Comparison of ENCODE assay signal across 11 cellular contexts in genomic region chr1:201266774-201267173, GRCh38. TPM values are rescaled to one million over a fixed set of nuclear protein-coding genes. Genes with fewer than 3 reads are reported as not detected.
DNase-seq lines count a peak whose midpoint lies in the region; ATAC-seq and TF ChIP-seq lines count a peak whose summit lies in the region.
"Had no signal": no experiment of that assay in that cellular context is flagged by ENCODE, and none has a peak within 500 bp of the region (broad histone marks: within the 10 kb centered on the region; RNA-seq: fewer than 3 reads in every experiment).

No MANE protein-coding gene starts in this region.

- H3K4me3 Mint-ChIP-seq in activated CD4-positive, alpha-beta T cell treated with anti-CD3 and anti-CD28 coated beads, Interleukin-2, amount 10 ng/mL, durations not matched to agents 7 days and 5 days = no peak overlapping the region
- no peak overlapping the region for H3K4me3 Mint-ChIP-seq in stimulated activated naive CD8-positive, alpha-beta T cell treated with anti-CD3 and anti-CD28 coated beads, Interleukin-15, amount 100 ng/mL, for 72 hours

- DNase-seq in activated CD4-positive, alpha-beta T cell treated with anti-CD3 and anti-CD28 coated beads, Interleukin-2, amount 10 ng/mL, durations not matched to agents 7 days and 5 days = peak; percentile 0
- no peak for DNase-seq in activated CD4-positive, alpha-beta T cell treated with anti-CD3 and anti-CD28 coated beads, Interleukin-2, amount 50 U/mL, for 48 hours
- peak; percentile 46 to 52 for DNase-seq in SJSA1 (ENCODE audit: low read depth in 1 of 2, low spot score in 2 of 2)
- peak; percentile 92 for DNase-seq in fibroblast of mammary gland (ENCODE audit: low read depth)
- no peak for DNase-seq in upper lobe of right lung
- no peak for DNase-seq in stimulated activated naive CD8-positive, alpha-beta T cell treated with anti-CD3 and anti-CD28 coated beads, Interleukin-15, amount 100 ng/mL, for 72 hours
- DNase-seq in omental fat pad (ENCODE audit: low spot score) = no peak
- DNase-seq in GM19238 (ENCODE audit: insufficient read length, low spot score) = no peak
- DNase-seq: C1 segment of cervical spinal cord; effector CD4-positive, alpha-beta T cell; NK-92 treated with Interleukin-12 subunit alpha and Interleukin-12 subunit beta, amount 100 ng/mL, for 24 hours had no signal

- H3K4me1 ChIP-seq in SJSA1 (replicated peaks) (peaks cover 28% of the 10 kb centered on the region), upper lobe of right lung (no peaks in the 10 kb centered on the region)

- peak; percentile 47 for ATAC-seq in upper lobe of right lung
- ATAC-seq in stimulated activated naive CD8-positive, alpha-beta T cell treated with anti-CD3 and anti-CD28 coated beads, Interleukin-15, amount 100 ng/mL, for 72 hours = no peak
- ATAC-seq in omental fat pad (ENCODE audit: low FRiP score) = no peak

- H3K9me3 ChIP-seq in SJSA1 (replicated peaks) (no peaks in the 10 kb centered on the region), upper lobe of right lung (no peaks in the 10 kb centered on the region)

- H3K27ac ChIP-seq in SJSA1 (peak overlapping the region; percentile 46), upper lobe of right lung (no peak overlapping the region)

- CTCF ChIA-PET in activated CD4-positive, alpha-beta T cell treated with anti-CD3 and anti-CD28 coated beads, Interleukin-2, amount 10 ng/mL, durations not matched to agents 7 days and 5 days (lab: Charles Lee) = no interaction called here

- TF ChIP-seq CTCF in fibroblast of mammary gland (conservative IDR thresholded peaks at IDR 0.05; ENCODE audit: control insufficient read depth, insufficient read depth, low read depth, low read length) = no peak
- no peak for TF ChIP-seq CTCF in upper lobe of right lung (IDR thresholded peaks at IDR 0.05)
- TF ChIP-seq CTCF in omental fat pad (IDR thresholded peaks at IDR 0.05) = no peak

- no peaks in the 10 kb centered on the region for H3K4me1 Mint-ChIP-seq in activated CD4-positive, alpha-beta T cell treated with anti-CD3 and anti-CD28 coated beads, Interleukin-2, amount 10 ng/mL, durations not matched to agents 7 days and 5 days
- H3K4me1 Mint-ChIP-seq in stimulated activated naive CD8-positive, alpha-beta T cell treated with anti-CD3 and anti-CD28 coated beads, Interleukin-15, amount 100 ng/mL, for 72 hours = no peaks in the 10 kb centered on the region

- POLR2A ChIA-PET in activated CD4-positive, alpha-beta T cell treated with anti-CD3 and anti-CD28 coated beads, Interleukin-2, amount 10 ng/mL, durations not matched to agents 7 days and 5 days (lab: Charles Lee) = no interaction called here

- H3K36me3 ChIP-seq in SJSA1 = no peaks in the 10 kb centered on the region
- no peaks in the 10 kb centered on the region for H3K36me3 ChIP-seq in upper lobe of right lung

- intact Hi-C loops in upper lobe of right lung (cut with DNase I) = no loop called here

- no peaks in the 10 kb centered on the region for H3K27me3 ChIP-seq in SJSA1 (replicated peaks)
- no peaks in the 10 kb centered on the region for H3K27me3 ChIP-seq in upper lobe of right lung

- no peak overlapping the region for H3K4me3 ChIP-seq in SJSA1
- H3K4me3 ChIP-seq in fibroblast of mammary gland (ENCODE audit: control insufficient read depth, low read depth, low read length) = no peak overlapping the region
- H3K4me3 ChIP-seq in upper lobe of right lung = no peak overlapping the region

- peaks cover 22% of the 10 kb centered on the region for H3K27me3 Mint-ChIP-seq in activated CD4-positive, alpha-beta T cell treated with anti-CD3 and anti-CD28 coated beads, Interleukin-2, amount 10 ng/mL, durations not matched to agents 7 days and 5 days
- H3K27me3 Mint-ChIP-seq in stimulated activated naive CD8-positive, alpha-beta T cell treated with anti-CD3 and anti-CD28 coated beads, Interleukin-15, amount 100 ng/mL, for 72 hours = peaks cover 37% of the 10 kb centered on the region

- no peaks in the 10 kb centered on the region for H3K9me3 Mint-ChIP-seq in activated CD4-positive, alpha-beta T cell treated with anti-CD3 and anti-CD28 coated beads, Interleukin-2, amount 10 ng/mL, durations not matched to agents 7 days and 5 days
- H3K9me3 Mint-ChIP-seq in stimulated activated naive CD8-positive, alpha-beta T cell treated with anti-CD3 and anti-CD28 coated beads, Interleukin-15, amount 100 ng/mL, for 72 hours = no peaks in the 10 kb centered on the region

- H3K36me3 Mint-ChIP-seq in activated CD4-positive, alpha-beta T cell treated with anti-CD3 and anti-CD28 coated beads, Interleukin-2, amount 10 ng/mL, durations not matched to agents 7 days and 5 days (ENCODE audit: low read depth) = no peaks in the 10 kb centered on the region

- H3K27ac Mint-ChIP-seq in activated CD4-positive, alpha-beta T cell treated with anti-CD3 and anti-CD28 coated beads, Interleukin-2, amount 10 ng/mL, durations not matched to agents 7 days and 5 days = no peak overlapping the region
- H3K27ac Mint-ChIP-seq in stimulated activated naive CD8-positive, alpha-beta T cell treated with anti-CD3 and anti-CD28 coated beads, Interleukin-15, amount 100 ng/mL, for 72 hours = no peak overlapping the region

RNA-seq across cellular contexts. Expression of gene PKP1, which starts 16.5 kb away (rescaled TPM):
- not detected for total RNA-seq in activated CD4-positive, alpha-beta T cell treated with anti-CD3 and anti-CD28 coated beads, Interleukin-2, amount 10 ng/mL, durations not matched to agents 7 days and 5 days
- total RNA-seq in SJSA1 (2014; rRNA removed; shearing (Covaris generic)) = not detected in 2 replicates
- total RNA-seq in upper lobe of right lung (0.69 TPM), omental fat pad (1 to 10 TPM in 3 of 4 donors, under 1 TPM in 1; 0.93 to 9.6 (median 3.6) TPM)

Comparison
In these comparisons a context has a peak if more than half of its experiments do, and no peak if none do; other contexts are left out.
1. DNase-seq: peak in activated CD4-positive, alpha-beta T cell treated with anti-CD3 and anti-CD28 coated beads, Interleukin-2, amount 10 ng/mL, durations not matched to agents 7 days and 5 days (single experiment), SJSA1 (2 of 2) and fibroblast of mammary gland (single experiment); none in activated CD4-positive, alpha-beta T cell treated with anti-CD3 and anti-CD28 coated beads, Interleukin-2, amount 50 U/mL, for 48 hours (0 of 2), upper lobe of right lung (single experiment), stimulated activated naive CD8-positive, alpha-beta T cell treated with anti-CD3 and anti-CD28 coated beads, Interleukin-15, amount 100 ng/mL, for 72 hours (0 of 2), omental fat pad (single experiment) and GM19238 (single experiment).